ENCODE assay signal across 20 cellular contexts in the genomic region with DNA sequence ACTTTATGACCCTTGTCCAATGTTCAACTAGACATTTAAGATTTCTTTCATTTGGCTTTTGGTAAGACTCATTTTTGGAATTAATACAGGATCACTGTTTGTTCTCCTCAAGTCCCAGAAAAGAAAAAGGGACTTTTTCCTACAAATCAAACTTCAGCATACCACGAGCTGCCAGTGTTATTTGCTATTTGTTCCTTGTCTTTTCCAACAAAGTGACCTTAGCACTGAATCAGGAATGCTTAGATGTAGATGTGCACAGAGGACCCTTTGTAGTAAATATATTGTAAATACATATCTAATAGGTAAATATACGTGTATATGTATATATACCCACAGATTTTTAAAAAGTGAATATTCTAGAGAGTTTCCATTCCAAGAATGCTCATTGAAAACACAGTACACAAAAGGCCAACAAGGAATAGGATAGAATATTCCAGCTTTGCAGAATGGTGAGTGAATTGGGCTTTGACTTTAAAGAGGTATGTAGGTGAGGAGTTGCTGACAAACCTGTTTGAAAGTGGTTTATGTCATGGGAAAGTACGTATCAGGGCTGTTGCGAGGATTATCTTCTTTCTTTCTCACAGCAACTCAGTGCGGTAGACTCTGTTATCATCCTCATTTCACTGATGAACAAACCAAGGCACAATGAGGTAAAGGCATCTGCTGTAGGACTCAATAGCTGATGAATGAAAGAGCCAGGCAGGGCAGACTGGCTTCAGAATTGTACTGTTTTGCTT.
"Had no signal": no experiment of that assay in that cellular context is flagged by ENCODE, and none has a peak within 500 bp of the region (broad histone marks: within the 10 kb centered on the region; RNA-seq: fewer than 3 reads in every experiment).

No MANE protein-coding gene starts in this region.

- H3K36me3 Mint-ChIP-seq: memory B cell; stimulated activated effector memory CD8-positive, alpha-beta T cell treated with anti-CD3 and anti-CD28 coated beads, Interleukin-12 subunit alpha, Interleukin-12 subunit beta, amount 100 ng/mL, for 72 hours; T-cell had no signal

- H3K27me3 ChIP-seq: ovary, thyroid gland, vagina had no signal

- H3K9me3 ChIP-seq: left ventricle myocardium inferior, ovary, thyroid gland, vagina had no signal

- DNase-seq: activated CD4-positive, alpha-beta T cell treated with anti-CD3 and anti-CD28 coated beads for 1 hour; activated CD4-positive, alpha-beta T cell treated with anti-CD3 and anti-CD28 coated beads, Interleukin-2, amount 50 U/mL, for 4 hours; activated naive CD4-positive, alpha-beta T cell treated with anti-CD3 and anti-CD28 coated beads for 36 hours; activated naive CD8-positive, alpha-beta T cell treated with anti-CD3 and anti-CD28 coated beads, Interleukin-2, amount 50 U/mL, for 24 hours; activated T-cell treated with anti-CD3 and anti-CD28 coated beads, Interleukin-2, amount 50 U/mL, for 1 hour; aorta; dermis blood vessel endothelial cell; effector memory CD8-positive, alpha-beta T cell; islet precursor cell; left ventricle myocardium inferior; ovary; stimulated activated CD4-positive, alpha-beta T cell treated with anti-CD3 and anti-CD28 coated beads, Interleukin-12 subunit alpha, Interleukin-12 subunit beta, amount 100 ng/mL, for 4 hours; T-cell; T-helper 9 cell; thyroid gland had no signal

- H3K4me3 ChIP-seq: left ventricle myocardium inferior, ovary, thyroid gland, vagina had no signal

- H3K27ac ChIP-seq: left ventricle myocardium inferior, ovary, thyroid gland, vagina had no signal

- H3K4me1 Mint-ChIP-seq: activated naive CD8-positive, alpha-beta T cell treated with anti-CD3 and anti-CD28 coated beads, Interleukin-2, amount 50 U/mL, for 24 hours; memory B cell; stimulated activated effector memory CD8-positive, alpha-beta T cell treated with anti-CD3 and anti-CD28 coated beads, Interleukin-12 subunit alpha, Interleukin-12 subunit beta, amount 100 ng/mL, for 72 hours; T-cell had no signal

- H3K36me3 ChIP-seq: left ventricle myocardium inferior, ovary, thyroid gland, vagina had no signal

- H3K9me3 Mint-ChIP-seq: activated naive CD4-positive, alpha-beta T cell treated with anti-CD3 and anti-CD28 coated beads for 36 hours; activated naive CD8-positive, alpha-beta T cell treated with anti-CD3 and anti-CD28 coated beads, Interleukin-2, amount 50 U/mL, for 24 hours; activated T-helper 2 cell treated with anti-CD3 and anti-CD28 coated beads, Interferon-gamma antibody, Interleukin-2, Interleukin-4, amounts not matched to agents 10 μg/mL and 5 μg/mL and 100 μg/mL, durations not matched to agents 14 hours and 24 hours and 36 hours; effector memory CD8-positive, alpha-beta T cell; memory B cell; stimulated activated effector memory CD8-positive, alpha-beta T cell treated with anti-CD3 and anti-CD28 coated beads, Interleukin-12 subunit alpha, Interleukin-12 subunit beta, amount 100 ng/mL, for 72 hours; T-cell had no signal

- H3K4me3 Mint-ChIP-seq: activated naive CD4-positive, alpha-beta T cell treated with anti-CD3 and anti-CD28 coated beads for 36 hours; activated naive CD8-positive, alpha-beta T cell treated with anti-CD3 and anti-CD28 coated beads, Interleukin-2, amount 50 U/mL, for 24 hours; effector memory CD8-positive, alpha-beta T cell; memory B cell; stimulated activated effector memory CD8-positive, alpha-beta T cell treated with anti-CD3 and anti-CD28 coated beads, Interleukin-12 subunit alpha, Interleukin-12 subunit beta, amount 100 ng/mL, for 72 hours; T-cell had no signal

- ATAC-seq: activated naive CD8-positive, alpha-beta T cell treated with anti-CD3 and anti-CD28 coated beads, Interleukin-2, amount 50 U/mL, for 24 hours; effector memory CD8-positive, alpha-beta T cell; stimulated activated effector memory CD8-positive, alpha-beta T cell treated with anti-CD3 and anti-CD28 coated beads, Interleukin-12 subunit alpha, Interleukin-12 subunit beta, amount 100 ng/mL, for 72 hours; T-cell had no signal

- H3K27ac Mint-ChIP-seq: activated naive CD4-positive, alpha-beta T cell treated with anti-CD3 and anti-CD28 coated beads for 36 hours; activated naive CD8-positive, alpha-beta T cell treated with anti-CD3 and anti-CD28 coated beads, Interleukin-2, amount 50 U/mL, for 24 hours; activated T-helper 2 cell treated with anti-CD3 and anti-CD28 coated beads, Interferon-gamma antibody, Interleukin-2, Interleukin-4, amounts not matched to agents 10 μg/mL and 5 μg/mL and 100 μg/mL, durations not matched to agents 14 hours and 24 hours and 36 hours; effector memory CD8-positive, alpha-beta T cell; memory B cell; stimulated activated effector memory CD8-positive, alpha-beta T cell treated with anti-CD3 and anti-CD28 coated beads, Interleukin-12 subunit alpha, Interleukin-12 subunit beta, amount 100 ng/mL, for 72 hours; T-cell had no signal

- FAIRE-seq: bronchial epithelial cell had no signal
